34 cellular contexts compared by ENCODE assay signal in genomic region chr12:123984903-123985302, GRCh38. TPM values are rescaled to one million over a fixed set of nuclear protein-coding genes. Genes with fewer than 3 reads are reported as not detected.
DNase-seq lines count a peak whose midpoint lies in the region; ATAC-seq and TF ChIP-seq lines count a peak whose summit lies in the region.
"Had no signal": no experiment of that assay in that cellular context is flagged by ENCODE, and none has a peak within 500 bp of the region (broad histone marks: within the 10 kb centered on the region; RNA-seq: fewer than 3 reads in every experiment).

No MANE protein-coding gene starts in this region.

- ATAC-seq in HG02870 (IDR thresholded peaks at IDR 0.05; ENCODE audit: unreplicated experiment) (peak; percentile 83), T-helper 17 cell (no peak)
- ATAC-seq: activated CD8-positive, alpha-beta T cell treated with anti-CD3 and anti-CD28 coated beads for 36 hours; HepG2; Panc1 had no signal

- H3K27ac ChIP-seq in left ventricle myocardium inferior (replicated peaks) (peak overlapping the region; percentile 16), thyroid gland (peak overlapping the region; percentile 31 to 87 (median 74))
- H3K27ac ChIP-seq: C4-2B, epithelial cell of prostate, HL-60, neutrophil, sigmoid colon had no signal

- H3K36me3 Mint-ChIP-seq in chondrocyte (ENCODE audit: low read depth) (peaks cover 19% of the 10 kb centered on the region), T-helper 17 cell (ENCODE audit: low read depth) (peaks cover 5% of the 10 kb centered on the region)

- DNase-seq in left ventricle myocardium inferior, result no peak
- no peak for DNase-seq in cardiac septum (ENCODE audit: low spot score)
- DNase-seq in chondrocyte (ENCODE audit: low spot score), result no peak
- no peak for DNase-seq in thyroid gland
- DNase-seq in T-helper 17 cell, result no peak
- DNase-seq in effector CD4-positive, alpha-beta T cell, result no peak
- DNase-seq in T-helper 2 cell, result no peak
- DNase-seq: activated CD8-positive, alpha-beta memory T cell treated with anti-CD3 and anti-CD28 coated beads, Interleukin-2, amount 50 U/mL, for 48 hours; activated CD8-positive, alpha-beta T cell treated with anti-CD3 and anti-CD28 coated beads for 36 hours; activated naive CD4-positive, alpha-beta T cell treated with anti-CD3 and anti-CD28 coated beads, Interleukin-2, amount 10 ng/mL, durations not matched to agents 7 days and 5 days; COR-L47; DMS53; effector memory CD4-positive, alpha-beta T cell; Karpas-422; NCI-H1417; NCI-H2029 treated with DMSO at 0.1 percent for 48 hours; NCI-H526; SIG-M5; sigmoid colon; stimulated activated CD4-positive, alpha-beta T cell treated with anti-CD3 and anti-CD28 coated beads, Interleukin-12 subunit alpha, Interleukin-12 subunit beta, amount 100 ng/mL, for 4 hours; stimulated activated CD4-positive, alpha-beta T cell treated with anti-CD3 and anti-CD28 coated beads, Interleukin-2, amount 100 ng/mL, for 48 hours; T-helper 9 cell; upper lobe of right lung had no signal

- H3K4me3 Mint-ChIP-seq in chondrocyte (ENCODE audit: unreplicated experiment), result no peak overlapping the region
- no peak overlapping the region for H3K4me3 Mint-ChIP-seq in T-helper 17 cell
- H3K4me3 Mint-ChIP-seq: activated CD8-positive, alpha-beta T cell treated with anti-CD3 and anti-CD28 coated beads for 36 hours; activated naive CD4-positive, alpha-beta T cell treated with anti-CD3 and anti-CD28 coated beads, Interleukin-2, amount 10 ng/mL, durations not matched to agents 7 days and 5 days; activated T-helper 1 cell treated with anti-CD3 and anti-CD28 coated beads, Interleukin-12 subunit alpha, Interleukin-12 subunit beta, Interleukin-2, Interleukin-4 antibody, amounts not matched to agents 30 ng/mL and 10 ng/mL and 1 ng/mL, durations not matched to agents 14 hours and 24 hours and 36 hours; mesothelial cell of epicardium had no signal

- H3K27me3 ChIP-seq in left ventricle myocardium inferior (ENCODE audit: low read depth) (no peaks in the 10 kb centered on the region), thyroid gland (no peaks in the 10 kb centered on the region)
- H3K27me3 ChIP-seq: breast epithelium, neutrophil, sigmoid colon, upper lobe of right lung had no signal

- H3K4me1 ChIP-seq in left ventricle myocardium inferior (peaks cover 84% of the 10 kb centered on the region), thyroid gland (peaks cover 17 to 60% of the 10 kb centered on the region in 2 donors)

- no peak for TF ChIP-seq CTCF in left ventricle myocardium inferior (IDR thresholded peaks at IDR 0.05; ENCODE audit: borderline replicate concordance)
- no peak for TF ChIP-seq CTCF in chondrocyte (IDR thresholded peaks at IDR 0.05)
- TF ChIP-seq CTCF in thyroid gland (IDR thresholded peaks at IDR 0.05), result no peak

- no peaks in the 10 kb centered on the region for H3K9me3 ChIP-seq in left ventricle myocardium inferior (replicated peaks)
- no peaks in the 10 kb centered on the region for H3K9me3 ChIP-seq in thyroid gland
- no peaks in the 10 kb centered on the region for H3K9me3 ChIP-seq in T-helper 17 cell (ENCODE audit: control insufficient read depth, low read length, poor library complexity, severe bottlenecking)
- H3K9me3 ChIP-seq: breast epithelium, neutrophil, sigmoid colon, upper lobe of right lung had no signal

- H3K27me3 Mint-ChIP-seq in chondrocyte (ENCODE audit: low read depth), result no peaks in the 10 kb centered on the region
- H3K27me3 Mint-ChIP-seq in T-helper 17 cell, result no peaks in the 10 kb centered on the region
- H3K27me3 Mint-ChIP-seq: activated CD8-positive, alpha-beta T cell treated with anti-CD3 and anti-CD28 coated beads for 36 hours; activated naive CD4-positive, alpha-beta T cell treated with anti-CD3 and anti-CD28 coated beads, Interleukin-2, amount 10 ng/mL, durations not matched to agents 7 days and 5 days had no signal

- H3K9me3 Mint-ChIP-seq in chondrocyte (ENCODE audit: low read depth), result no peaks in the 10 kb centered on the region
- H3K9me3 Mint-ChIP-seq: activated CD8-positive, alpha-beta T cell treated with anti-CD3 and anti-CD28 coated beads for 36 hours; activated naive CD4-positive, alpha-beta T cell treated with anti-CD3 and anti-CD28 coated beads, Interleukin-2, amount 10 ng/mL, durations not matched to agents 7 days and 5 days; activated T-helper 1 cell treated with anti-CD3 and anti-CD28 coated beads, Interleukin-12 subunit alpha, Interleukin-12 subunit beta, Interleukin-2, Interleukin-4 antibody, amounts not matched to agents 30 ng/mL and 10 ng/mL and 1 ng/mL, durations not matched to agents 14 hours and 24 hours and 36 hours; mesothelial cell of epicardium had no signal

- 87 to 92% methylated on average over 4 of the region's 4 CpGs for WGBS in thyroid gland, 2 donors

- peak overlapping the region; percentile 24 for H3K27ac Mint-ChIP-seq in chondrocyte (ENCODE audit: unreplicated experiment)
- H3K27ac Mint-ChIP-seq in T-helper 17 cell, result no peak overlapping the region
- H3K27ac Mint-ChIP-seq: activated CD8-positive, alpha-beta T cell treated with anti-CD3 and anti-CD28 coated beads for 36 hours; activated naive CD4-positive, alpha-beta T cell treated with anti-CD3 and anti-CD28 coated beads, Interleukin-2, amount 10 ng/mL, durations not matched to agents 7 days and 5 days; activated T-helper 1 cell treated with anti-CD3 and anti-CD28 coated beads, Interleukin-12 subunit alpha, Interleukin-12 subunit beta, Interleukin-2, Interleukin-4 antibody, amounts not matched to agents 30 ng/mL and 10 ng/mL and 1 ng/mL, durations not matched to agents 14 hours and 24 hours and 36 hours had no signal

- H3K36me3 ChIP-seq in left ventricle myocardium inferior (peaks cover 16% of the 10 kb centered on the region), thyroid gland (no peaks in the 10 kb centered on the region)
- H3K36me3 ChIP-seq: breast epithelium, neutrophil had no signal

- TF ChIP-seq POLR2A in thyroid gland (IDR thresholded peaks at IDR 0.05), result no peak

- H3K4me3 ChIP-seq in left ventricle myocardium inferior (no peak overlapping the region), thyroid gland (replicated peaks in 1 of 3) (no peak overlapping the region)
- H3K4me3 ChIP-seq: breast epithelium, coronary artery, sigmoid colon, upper lobe of right lung had no signal

- H3K4me1 Mint-ChIP-seq in chondrocyte (ENCODE audit: low read depth), result peaks cover 43% of the 10 kb centered on the region
- H3K4me1 Mint-ChIP-seq in T-helper 17 cell, result peaks cover 34% of the 10 kb centered on the region

- intact Hi-C loops in left ventricle myocardium inferior (cut with micrococcal nuclease), result loop anchor here (10.0 kb wide), 1 partner anchor 80 kb away; no protein-coding TSS in a partner anchor
- intact Hi-C loops in cardiac septum (cut with DNase I), result loop anchor here (2.0 to 10.0 kb wide), 3 partner anchors 42 to 330 kb away; no protein-coding TSS in a partner anchor
- intact Hi-C loops in thyroid gland (cut with DNase I), result loop anchor here (5.0 to 10.0 kb wide), 2 partner anchors 78 to 190 kb away; no protein-coding TSS in a partner anchor

RNA-seq across cellular contexts. Expression of gene ZNF664, which starts 11.9 kb away (rescaled TPM):
- total RNA-seq in left ventricle myocardium inferior (80.7 TPM), cardiac septum (94.0 TPM), chondrocyte (86.7 to 99.8 TPM (median 88.0 TPM) in 3 replicates), thyroid gland (100 to 1,000 TPM; 120 to 187 (median 138) TPM), T-helper 17 cell (10 to 100 TPM; 33.7 to 42.1 TPM)

RNA-seq across cellular contexts. Expression of gene CCDC92, which starts 12.3 kb away (rescaled TPM):
- 57.2 TPM for total RNA-seq in left ventricle myocardium inferior
- total RNA-seq in cardiac septum, result 48.3 TPM
- total RNA-seq in chondrocyte, result 63.0 to 74.7 TPM (median 68.8 TPM) in 3 replicates
- total RNA-seq in thyroid gland, result 10 to 100 TPM; 26.6 to 47.0 (median 39.1) TPM
- 10 to 100 TPM; 30.1 to 46.4 TPM for total RNA-seq in T-helper 17 cell
